8 cellular contexts compared by ENCODE assay signal in the genomic region with DNA sequence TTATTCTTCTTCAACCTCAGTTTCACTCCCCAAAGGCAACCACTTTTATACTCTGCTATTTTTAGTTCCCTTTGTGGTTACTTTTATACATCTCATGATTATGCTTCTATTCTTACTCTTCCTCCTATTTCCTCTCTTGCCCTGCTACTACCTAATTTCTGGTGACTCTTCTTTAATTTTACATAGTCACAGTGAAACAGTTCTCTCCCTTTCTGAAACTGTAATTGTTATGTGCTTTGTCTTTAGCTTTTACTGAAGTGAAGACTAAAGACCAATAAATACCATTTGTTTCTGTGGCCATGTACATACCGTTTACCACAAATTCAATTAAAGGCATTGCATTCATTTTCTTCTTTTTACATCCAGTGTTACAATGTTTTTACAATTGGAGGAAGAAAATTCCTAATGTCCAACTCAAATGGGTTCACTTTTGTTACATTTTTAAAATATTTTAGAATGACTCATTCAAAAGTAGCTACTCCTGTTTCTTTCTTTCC.
DNase-seq lines count a peak whose midpoint lies in the region; FAIRE-seq and TF ChIP-seq lines count a peak whose summit lies in the region.

No MANE protein-coding gene starts in this region.

- intact Hi-C loops in posterior cingulate gyrus (cut with DNase I) = no loop called here

- no peaks in the 10 kb centered on the region; the same call in 1 of the 2 replicates for H3K27me3 ChIP-seq in KMS-11 (ENCODE audit: insufficient read depth, low read depth)

- DNase-seq in GM10266 (ENCODE audit: extremely low spot score) = peak; percentile 16
- peak; percentile 15 for DNase-seq in H54 (ENCODE audit: insufficient read length, low spot score)
- DNase-seq in fibroblast of villous mesenchyme (ENCODE audit: low read depth) = peak; percentile 17
- DNase-seq in posterior cingulate gyrus = no peak
- no peak for DNase-seq in DMS 273 treated with DMSO at 0.1 percent for 48 hours (lab: John Stamatoyannopoulos, UW)
- no peak for DNase-seq in GOT3 (lab: John Stamatoyannopoulos, UW)
- DNase-seq in anterior cingulate cortex (lab: John Stamatoyannopoulos, UW) = no peak

- peaks cover 25% of the 10 kb centered on the region for H3K4me1 ChIP-seq in KMS-11 (ENCODE audit: low read depth, poor library complexity, severe bottlenecking)

- no peaks in the 10 kb centered on the region for H4K20me1 ChIP-seq in KMS-11 (ENCODE audit: insufficient read depth)

- H3K4me2 ChIP-seq in KMS-11 = peak overlapping the region; percentile 18; the same call in 1 of the 2 replicates

- H3K4me3 ChIP-seq in KMS-11 (IDR thresholded peaks at IDR 0.05; ENCODE audit: insufficient read depth, low read depth, low read length) = no peak overlapping the region
- H3K4me3 ChIP-seq in fibroblast of villous mesenchyme (ENCODE audit: low read depth, low read length) = no peak overlapping the region

- FAIRE-seq in H54 (lab: Jason Lieb, UNC) = peak; percentile 60

- TF ChIP-seq POLR2A in H54 (IDR thresholded peaks at IDR 0.05; ENCODE audit: low read depth, low read length) = no peak

- H2AFZ ChIP-seq in KMS-11 (ENCODE audit: low read depth) = no peak overlapping the region

- H3K79me2 ChIP-seq in KMS-11 (ENCODE audit: insufficient read depth, low read depth) = no peaks in the 10 kb centered on the region

- no peaks in the 10 kb centered on the region for H3K36me3 ChIP-seq in KMS-11 (ENCODE audit: insufficient read depth)

- TF ChIP-seq CTCF in GM10266 (IDR thresholded peaks at IDR 0.05; ENCODE audit: control insufficient read depth, insufficient read depth, low read depth, missing control alignments) (no peak), KMS-11 (conservative IDR thresholded peaks at IDR 0.05; ENCODE audit: low read depth, low read length) (no peak), fibroblast of villous mesenchyme (IDR thresholded peaks at IDR 0.05; ENCODE audit: insufficient read depth, low read depth, low read length) (no peak)

- no peak overlapping the region for H3K9ac ChIP-seq in KMS-11

- H3K27ac ChIP-seq in KMS-11 = no peak overlapping the region

Comparison
In these comparisons a context has a peak if more than half of its experiments do, and no peak if none do; other contexts are left out.
1. DNase-seq: peak in GM10266 (single experiment), H54 (single experiment) and fibroblast of villous mesenchyme (single experiment); none in posterior cingulate gyrus (0 of 10), DMS 273 treated with DMSO at 0.1 percent for 48 hours (single experiment), GOT3 (single experiment) and anterior cingulate cortex (0 of 58).